13 cellular contexts compared by ENCODE assay signal in the genomic region with DNA sequence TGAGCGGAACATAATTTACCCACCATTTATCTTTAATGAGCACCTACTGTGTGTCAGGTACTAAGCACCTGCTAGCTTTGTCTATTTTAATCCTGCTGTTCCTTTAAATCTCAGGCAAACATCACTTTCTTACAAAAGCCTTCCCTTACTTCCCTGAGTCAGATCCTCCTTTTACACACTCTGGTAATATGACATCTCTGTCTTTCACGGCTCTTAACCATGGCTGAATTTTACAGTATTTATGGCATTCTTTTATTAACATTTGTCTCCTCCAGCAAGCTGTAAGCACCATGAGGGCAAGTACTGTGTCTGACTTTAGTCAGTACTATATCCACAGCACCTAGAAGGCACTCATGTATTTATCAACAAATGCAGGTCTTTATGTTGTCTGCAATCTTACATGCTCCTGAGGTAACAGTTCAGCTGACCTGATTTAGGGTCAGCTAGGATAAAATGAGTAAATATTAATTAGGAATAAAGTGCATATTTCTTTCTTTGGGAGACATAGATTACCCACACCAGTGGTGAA. TPM values are rescaled to one million over a fixed set of nuclear protein-coding genes. Genes with fewer than 3 reads are reported as not detected.
A peak's percentile ranks its signal among the peaks of the same experiment; 100 is the strongest.
DNase-seq lines count a peak whose midpoint lies in the region; ATAC-seq, FAIRE-seq and TF ChIP-seq lines count a peak whose summit lies in the region.
"Had no signal": no experiment of that assay in that cellular context is flagged by ENCODE, and none has a peak within 500 bp of the region (broad histone marks: within the 10 kb centered on the region; RNA-seq: fewer than 3 reads in every experiment).

No MANE protein-coding gene starts in this region.

- BruUV-seq in K562 (replicated peaks; lab: Mats Ljungman, UMichigan), result no TSS peak

- H3K9me3 Mint-ChIP-seq in CD4-positive, alpha-beta T cell, result no peaks in the 10 kb centered on the region
- H3K9me3 Mint-ChIP-seq: type B pancreatic cell had no signal

- TF ChIP-seq POLR2A in K562 (conservative IDR thresholded peaks at IDR 0.05), result no peak

- intact Hi-C loops in CD4-positive, alpha-beta T cell (cut with DNase I, micrococcal nuclease), result loop anchor here (1.0 to 5.0 kb wide), 5 partner anchors 15 to 95 kb away; partner anchors contain the start of genes HBS1L (in 1 of the 2) and MYB (in 1 of the 2)
- intact Hi-C loops in K562 (cut with micrococcal nuclease), result loop anchor here (5.0 to 10.0 kb wide), 3 partner anchors 83 to 237 kb away; partner anchors contain the start of gene MYB

- POLR2A ChIA-PET in CD4-positive, alpha-beta T cell (lab: Charles Lee), result interaction anchor here (0.6 to 5.6 kb wide), 17 partner anchors 12 to 124 kb away, joined by 3 to 57 read pairs (median 4); partner anchors contain the start of genes HBS1L and MYB
- POLR2A ChIA-PET in K562 (lab: Yijun Ruan, JAX), result interaction anchor here (0.5 kb wide), 1 partner anchor 96 kb away, joined by 3 read pairs; no protein-coding TSS in a partner anchor

- WGBS in K562 (ENCODE audit: insufficient coverage, low coverage, missing lambda C conversion rate), result 92% methylated on average over 2 of the region's 2 CpGs

- no peaks in the 10 kb centered on the region for H3K9me1 ChIP-seq in K562 (ENCODE audit: control insufficient read depth, insufficient read depth, low read length)

- no peaks in the 10 kb centered on the region for H3K27me3 Mint-ChIP-seq in CD4-positive, alpha-beta T cell

- CTCF ChIA-PET in CD4-positive, alpha-beta T cell (lab: Charles Lee), result interaction anchor here (1.7 to 4.7 kb wide), 4 partner anchors 15 to 96 kb away, joined by 3 to 20 read pairs (median 6); no protein-coding TSS in a partner anchor
- CTCF ChIA-PET in K562 (lab: Yijun Ruan, JAX; ENCODE audit: low intra/inter-chr PET ratio), result no interaction called here

- H3K36me3 Mint-ChIP-seq in CD4-positive, alpha-beta T cell (ENCODE audit: low read depth), result peaks cover 8% of the 10 kb centered on the region
- H3K36me3 Mint-ChIP-seq: type B pancreatic cell had no signal

- no peak for TF ChIP-seq RAD21 in K562 (CRISPR knock-in tag; conservative IDR thresholded peaks at IDR 0.05 in 1 of 2, IDR thresholded peaks at IDR 0.05 in 1 of 2)

- H3K4me3 ChIP-seq in K562 (no peak overlapping the region), MM.1S (ENCODE audit: low read length) (no peak overlapping the region)
- H3K4me3 ChIP-seq: coronary artery had no signal

- H3K4me1 Mint-ChIP-seq in CD4-positive, alpha-beta T cell (ENCODE audit: low read depth), result peaks cover 79% of the 10 kb centered on the region

- FAIRE-seq in K562 (lab: Jason Lieb, UNC), result no peak

- TF ChIP-seq CTCF in CD4-positive, alpha-beta T cell (IDR thresholded peaks at IDR 0.05), result no peak
- TF ChIP-seq CTCF in K562 (IDR thresholded peaks at IDR 0.05 in 2 of 3, conservative IDR thresholded peaks at IDR 0.05 in 1 of 3; ENCODE audit: insufficient read depth in 2 of 3, low read depth in 1 of 3, low read length in 3 of 3) (no peak), MM.1S (IDR thresholded peaks at IDR 0.05; ENCODE audit: low read length) (no peak)

- peak overlapping the region; percentile 13 for H3K27ac ChIP-seq in CD4-positive, alpha-beta T cell (ENCODE audit: low read depth, low read length)
- H3K27ac ChIP-seq in K562 (ENCODE audit: extremely low read depth, low read depth, low read length) (peak overlapping the region; percentile 19; the same call in 1 of the 3 replicates), substantia nigra (ENCODE audit: low read depth, low read length, poor library complexity, severe bottlenecking) (no peak overlapping the region), MM.1S (ENCODE audit: low read length) (no peak overlapping the region)
- H3K27ac ChIP-seq: C4-2B, coronary artery, heart right ventricle had no signal

- H3K4me2 ChIP-seq in K562 (ENCODE audit: insufficient read depth, low read length) (no peak overlapping the region), MM.1S (ENCODE audit: low read depth, low read length) (no peak overlapping the region)

- TF ChIP-seq EP300 in K562 (IDR thresholded peaks at IDR 0.05; ENCODE audit: low read length), result no peak

- peaks cover 3% of the 10 kb centered on the region; the same call in 2 of the 3 replicates for H3K36me3 ChIP-seq in K562 (ENCODE audit: control insufficient read depth, insufficient read depth, low read length)
- H3K36me3 ChIP-seq in MM.1S (replicated peaks; ENCODE audit: insufficient read depth, low read length), result no peaks in the 10 kb centered on the region
- H3K36me3 ChIP-seq: heart right ventricle had no signal

- peak overlapping the region; percentile 78 for H3K4me3 Mint-ChIP-seq in CD4-positive, alpha-beta T cell
- H3K4me3 Mint-ChIP-seq: type B pancreatic cell had no signal

- H4K20me1 ChIP-seq in K562 (replicated peaks; ENCODE audit: control insufficient read depth, insufficient read depth, low read length), result no peaks in the 10 kb centered on the region
- H4K20me1 ChIP-seq in MM.1S (ENCODE audit: insufficient read depth, low read length), result no peaks in the 10 kb centered on the region

- no peaks in the 10 kb centered on the region for H3K27me3 ChIP-seq in CD4-positive, alpha-beta T cell (ENCODE audit: control insufficient read depth, insufficient read depth, low read length)
- H3K27me3 ChIP-seq in K562 (ENCODE audit: control insufficient read depth in 2 of 2, insufficient read depth in 2 of 2, low read length in 2 of 2) (no peaks in the 10 kb centered on the region), MM.1S (replicated peaks; ENCODE audit: insufficient read depth, low read length) (no peaks in the 10 kb centered on the region)

- H3K9me2 ChIP-seq in MM.1S (replicated peaks; ENCODE audit: insufficient read depth, low read length), result no peaks in the 10 kb centered on the region

- ATAC-seq in CD4-positive, alpha-beta T cell (ENCODE audit: poor library complexity), result no peak
- peak; percentile 7 for ATAC-seq in GM21367 (IDR thresholded peaks at IDR 0.05; ENCODE audit: unreplicated experiment)
- ATAC-seq in HG03558 (IDR thresholded peaks at IDR 0.05; ENCODE audit: extremely low read depth, unreplicated experiment), result peak; percentile 2
- ATAC-seq in K562, result no peak
- ATAC-seq: heart right ventricle had no signal

- no peaks in the 10 kb centered on the region for H3K79me2 ChIP-seq in K562 (ENCODE audit: control insufficient read depth, insufficient read depth, low read length)
- no peaks in the 10 kb centered on the region for H3K79me2 ChIP-seq in MM.1S (ENCODE audit: low read length)

- H2AFZ ChIP-seq in K562 (ENCODE audit: low read depth, low read length) (peak overlapping the region; percentile 84), MM.1S (ENCODE audit: low read length) (no peak overlapping the region)

- H3K9ac ChIP-seq in K562 (ENCODE audit: insufficient read depth in 1 of 2, low read depth in 2 of 2, low read length in 2 of 2) (no peak overlapping the region), MM.1S (ENCODE audit: low read length) (no peak overlapping the region)

- no peaks in the 10 kb centered on the region for H3K9me3 ChIP-seq in CD4-positive, alpha-beta T cell (ENCODE audit: control insufficient read depth, low read length)
- H3K9me3 ChIP-seq in K562 (replicated peaks; ENCODE audit: control insufficient read depth, insufficient read depth, low read depth, low read length) (peaks cover 3% of the 10 kb centered on the region; the same call in 1 of the 2 replicates), MM.1S (replicated peaks; ENCODE audit: insufficient read depth, low read length) (no peaks in the 10 kb centered on the region)
- H3K9me3 ChIP-seq: heart right ventricle had no signal

- peak overlapping the region; percentile 94 for H3K27ac Mint-ChIP-seq in CD4-positive, alpha-beta T cell
- H3K27ac Mint-ChIP-seq: type B pancreatic cell had no signal

- no peaks in the 10 kb centered on the region for H3F3A ChIP-seq in MM.1S (ENCODE audit: insufficient read depth, low read length)

- peaks cover 27 to 85% of the 10 kb centered on the region in 2 experiments for H3K4me1 ChIP-seq in K562 (replicated peaks in 1 of 2; ENCODE audit: control insufficient read depth in 2 of 2, insufficient read depth in 2 of 2, low read length in 2 of 2)
- peaks cover 12% of the 10 kb centered on the region for H3K4me1 ChIP-seq in MM.1S (ENCODE audit: low read length)

- in situ Hi-C loops in K562 (cut with MboI), result no loop called here

- no peak for DNase-seq in CD4-positive, alpha-beta T cell
- DNase-seq in K562 (ENCODE audit: extremely low read depth in 1 of 4, low spot score in 3 of 4) (no peak), D341Med (ENCODE audit: low spot score) (no peak), substantia nigra (lab: John Stamatoyannopoulos, UW) (no peak), NCI-H1105 treated with DMSO at 0.1 percent for 48 hours (lab: John Stamatoyannopoulos, UW) (no peak), MM.1S (no peak)
- DNase-seq: heart right ventricle, NCI-H187 treated with DMSO at 0.1 percent for 48 hours had no signal

RNA-seq across cellular contexts. Expression of gene HBS1L, which starts 33.7 kb away (rescaled TPM):
- 100 to 1,000 TPM; 106 to 117 TPM for total RNA-seq in CD4-positive, alpha-beta T cell
- total RNA-seq in K562 (2011; cell fraction: chromatin; rRNA removed; ENCODE audit: low replicate concordance), result 82.7 and 242 TPM in 2 replicates
- 27.5 and 35.5 TPM in 2 replicates for total RNA-seq in K562 (2011; cell fraction: nucleolus; rRNA removed)
- total RNA-seq in K562 (2011; cell fraction: nucleoplasm; rRNA removed), result 68.2 and 121 TPM in 2 replicates
- 133 and 145 TPM in 2 replicates for total RNA-seq in K562 (2014; rRNA removed)
- 184 and 207 TPM in 2 replicates for total RNA-seq in K562 (2014; rRNA removed; fragmentation: Illumina TruSeq; extraction: Trizol)
- 161 and 170 TPM in 2 replicates for total RNA-seq in K562 (2015; rRNA removed; fragmentation: Illumina TruSeq; extraction: Trizol)
- total RNA-seq in K562 (2021), result 128 and 140 TPM in 2 replicates
- 131 and 175 TPM in 2 replicates for polyA plus RNA-seq in K562 (2011; rRNA removed)
- polyA plus RNA-seq in K562 (2011; cell fraction: cytosol; rRNA removed), result 34.0 and 60.3 TPM in 2 replicates
- 57.7 and 92.5 TPM in 2 replicates for polyA plus RNA-seq in K562 (2011; cell fraction: nucleus; rRNA removed)
- 75.8 and 104 TPM in 2 replicates for polyA plus RNA-seq in K562 (2012)
- 117 and 121 TPM in 2 replicates for polyA plus RNA-seq in K562 (2014; fragmentation: Illumina TruSeq; extraction: Trizol)
- polyA plus RNA-seq in K562 (2014; fragmentation: Nextera tagmentation; extraction: Ambion mirVana), result 100 to 1,000 TPM; 101 to 199 TPM
- 115 and 120 TPM in 2 replicates for polyA plus RNA-seq in K562 (2014; rRNA removed)
- polyA minus RNA-seq in K562 (2011; rRNA and poly(A)+ RNA removed), result 345 and 377 TPM in 2 replicates
- polyA minus RNA-seq in K562 (2011; cell fraction: cytosol; rRNA and poly(A)+ RNA removed), result 82.5 and 96.0 TPM in 2 replicates
- polyA minus RNA-seq in K562 (2011; cell fraction: nucleus; rRNA and poly(A)+ RNA removed), result 84.1 and 152 TPM in 2 replicates

Comparison
In these comparisons a context has a peak if more than half of its experiments do, and no peak if none do; other contexts are left out.
1. ATAC-seq: peak in GM21367 (single experiment) and HG03558 (single experiment); none in CD4-positive, alpha-beta T cell (single experiment) and K562 (single experiment).
2. H3K27ac ChIP-seq: peak in CD4-positive, alpha-beta T cell (single experiment) and K562 (single experiment); none in substantia nigra (single experiment) and MM.1S (single experiment).